ENCODE assay signal across 8 cellular contexts in genomic region chr6:26103770-26104456, GRCh38. TPM values are rescaled to one million over a fixed set of nuclear protein-coding genes. Genes with fewer than 3 reads are reported as not detected.
DNase-seq lines count a peak whose midpoint lies in the region; ATAC-seq and TF ChIP-seq lines count a peak whose summit lies in the region.

No MANE protein-coding gene starts in this region.

- H3K36me3 ChIP-seq in KMS-11 (ENCODE audit: insufficient read depth), result no peaks in the 10 kb centered on the region

- peak overlapping the region; percentile 85 for H3K9ac ChIP-seq in KMS-11

- DNase-seq in DMS53 (lab: John Stamatoyannopoulos, UW), result peak; percentile 96
- peak; percentile 94 for DNase-seq in RPMI8226
- peak; percentile 89 for DNase-seq in activated T-helper 2 cell treated with anti-CD3 and anti-CD28 coated beads, Interferon-gamma antibody, Interleukin-2, Interleukin-4, amounts not matched to agents 10 μg/mL and 5 μg/mL and 100 μg/mL, durations not matched to agents 14 hours and 24 hours and 36 hours (ENCODE audit: low spot score)
- peak; percentile 98 for DNase-seq in fibroblast of peridontal ligament (ENCODE audit: extremely low read depth)
- peak; percentile 92 for DNase-seq in natural killer cell treated with Interleukin-12 subunit alpha and Interleukin-12 subunit beta and Interleukin-15 and Interleukin-18, amount 100 ng/mL, for 72 hours (ENCODE audit: low spot score)
- peak; percentile 80 for DNase-seq in stimulated activated naive CD4-positive, alpha-beta T cell treated with Interleukin-2 at 50 U/mL for 16 hours (lab: John Stamatoyannopoulos, UW)

- H3K4me2 ChIP-seq in KMS-11, result peak overlapping the region; percentile 83

- H2AFZ ChIP-seq in KMS-11 (ENCODE audit: low read depth), result peak overlapping the region; percentile 3; the same call in 1 of the 2 replicates

- no peaks in the 10 kb centered on the region for H3K36me3 Mint-ChIP-seq in activated T-helper 2 cell treated with anti-CD3 and anti-CD28 coated beads, Interferon-gamma antibody, Interleukin-2, Interleukin-4, amounts not matched to agents 10 μg/mL and 5 μg/mL and 100 μg/mL, durations not matched to agents 14 hours and 24 hours and 36 hours (ENCODE audit: low read depth)
- no peaks in the 10 kb centered on the region for H3K36me3 Mint-ChIP-seq in natural killer cell treated with Interleukin-12 subunit alpha and Interleukin-12 subunit beta and Interleukin-15 and Interleukin-18, amount 100 ng/mL, for 72 hours

- H3K27ac ChIP-seq in KMS-11, result peak overlapping the region; percentile 91

- intact Hi-C loops in activated T-helper 2 cell treated with anti-CD3 and anti-CD28 coated beads, Interferon-gamma antibody, Interleukin-2, Interleukin-4, amounts not matched to agents 10 μg/mL and 5 μg/mL and 100 μg/mL, durations not matched to agents 14 hours and 24 hours and 36 hours (cut with micrococcal nuclease), result loop anchor here (1.0 to 2.0 kb wide), 4 partner anchors 19 to 71 kb away; a partner anchor contains a TSS

- no peaks in the 10 kb centered on the region for H3K27me3 ChIP-seq in KMS-11 (ENCODE audit: insufficient read depth, low read depth)

- no peaks in the 10 kb centered on the region for H3K79me2 ChIP-seq in KMS-11 (ENCODE audit: insufficient read depth, low read depth)

- ATAC-seq in GM21717 (IDR thresholded peaks at IDR 0.05; ENCODE audit: unreplicated experiment), result peak; percentile 84
- ATAC-seq in natural killer cell treated with Interleukin-12 subunit alpha and Interleukin-12 subunit beta and Interleukin-15 and Interleukin-18, amount 100 ng/mL, for 72 hours, result peak; percentile 92 to 93

- H3K4me1 Mint-ChIP-seq in activated T-helper 2 cell treated with anti-CD3 and anti-CD28 coated beads, Interferon-gamma antibody, Interleukin-2, Interleukin-4, amounts not matched to agents 10 μg/mL and 5 μg/mL and 100 μg/mL, durations not matched to agents 14 hours and 24 hours and 36 hours (ENCODE audit: low read depth), result peaks cover 19% of the 10 kb centered on the region
- peaks cover 16 to 17% of the 10 kb centered on the region in 2 donors for H3K4me1 Mint-ChIP-seq in natural killer cell treated with Interleukin-12 subunit alpha and Interleukin-12 subunit beta and Interleukin-15 and Interleukin-18, amount 100 ng/mL, for 72 hours (ENCODE audit: low read depth in 2 of 2)

- H3K4me3 Mint-ChIP-seq in activated T-helper 2 cell treated with anti-CD3 and anti-CD28 coated beads, Interferon-gamma antibody, Interleukin-2, Interleukin-4, amounts not matched to agents 10 μg/mL and 5 μg/mL and 100 μg/mL, durations not matched to agents 14 hours and 24 hours and 36 hours (ENCODE audit: low read depth), result peak overlapping the region; percentile 76
- peak overlapping the region; percentile 79 for H3K4me3 Mint-ChIP-seq in natural killer cell treated with Interleukin-12 subunit alpha and Interleukin-12 subunit beta and Interleukin-15 and Interleukin-18, amount 100 ng/mL, for 72 hours

- no peaks in the 10 kb centered on the region for H3K9me3 Mint-ChIP-seq in activated T-helper 2 cell treated with anti-CD3 and anti-CD28 coated beads, Interferon-gamma antibody, Interleukin-2, Interleukin-4, amounts not matched to agents 10 μg/mL and 5 μg/mL and 100 μg/mL, durations not matched to agents 14 hours and 24 hours and 36 hours
- H3K9me3 Mint-ChIP-seq in natural killer cell treated with Interleukin-12 subunit alpha and Interleukin-12 subunit beta and Interleukin-15 and Interleukin-18, amount 100 ng/mL, for 72 hours, result no peaks in the 10 kb centered on the region

- H3K4me3 ChIP-seq in KMS-11 (IDR thresholded peaks at IDR 0.05; ENCODE audit: insufficient read depth, low read depth, low read length), result no peak overlapping the region

- H4K20me1 ChIP-seq in KMS-11 (ENCODE audit: insufficient read depth), result no peaks in the 10 kb centered on the region

- H3K27ac Mint-ChIP-seq in activated T-helper 2 cell treated with anti-CD3 and anti-CD28 coated beads, Interferon-gamma antibody, Interleukin-2, Interleukin-4, amounts not matched to agents 10 μg/mL and 5 μg/mL and 100 μg/mL, durations not matched to agents 14 hours and 24 hours and 36 hours, result peak overlapping the region; percentile 95
- peak overlapping the region; percentile 94 to 99 for H3K27ac Mint-ChIP-seq in natural killer cell treated with Interleukin-12 subunit alpha and Interleukin-12 subunit beta and Interleukin-15 and Interleukin-18, amount 100 ng/mL, for 72 hours

- TF ChIP-seq CTCF in KMS-11 (conservative IDR thresholded peaks at IDR 0.05; ENCODE audit: low read depth, low read length), result peak; percentile 47; the same call in 1 of the 2 replicates

- peaks cover 3% of the 10 kb centered on the region for H3K27me3 Mint-ChIP-seq in activated T-helper 2 cell treated with anti-CD3 and anti-CD28 coated beads, Interferon-gamma antibody, Interleukin-2, Interleukin-4, amounts not matched to agents 10 μg/mL and 5 μg/mL and 100 μg/mL, durations not matched to agents 14 hours and 24 hours and 36 hours (ENCODE audit: low read depth)
- H3K27me3 Mint-ChIP-seq in natural killer cell treated with Interleukin-12 subunit alpha and Interleukin-12 subunit beta and Interleukin-15 and Interleukin-18, amount 100 ng/mL, for 72 hours, result no peaks in the 10 kb centered on the region

- H3K4me1 ChIP-seq in KMS-11 (ENCODE audit: low read depth, poor library complexity, severe bottlenecking), result peaks cover 10% of the 10 kb centered on the region

RNA-seq across cellular contexts. Expression of gene HFE, which starts 16.7 kb away (rescaled TPM):
- total RNA-seq in activated T-helper 2 cell treated with anti-CD3 and anti-CD28 coated beads, Interferon-gamma antibody, Interleukin-2, Interleukin-4, amounts not matched to agents 10 μg/mL and 5 μg/mL and 100 μg/mL, durations not matched to agents 14 hours and 24 hours and 36 hours, result 0.32 and 0.39 TPM in 2 replicates
- total RNA-seq in natural killer cell treated with Interleukin-12 subunit alpha and Interleukin-12 subunit beta and Interleukin-15 and Interleukin-18, amount 100 ng/mL, for 72 hours, result 1 to 10 TPM in 1 of 2 donors, under 1 TPM in 1; 0.62 to 1.5 TPM
